ENCODE assay signal across 9 cellular contexts in the genomic region with DNA sequence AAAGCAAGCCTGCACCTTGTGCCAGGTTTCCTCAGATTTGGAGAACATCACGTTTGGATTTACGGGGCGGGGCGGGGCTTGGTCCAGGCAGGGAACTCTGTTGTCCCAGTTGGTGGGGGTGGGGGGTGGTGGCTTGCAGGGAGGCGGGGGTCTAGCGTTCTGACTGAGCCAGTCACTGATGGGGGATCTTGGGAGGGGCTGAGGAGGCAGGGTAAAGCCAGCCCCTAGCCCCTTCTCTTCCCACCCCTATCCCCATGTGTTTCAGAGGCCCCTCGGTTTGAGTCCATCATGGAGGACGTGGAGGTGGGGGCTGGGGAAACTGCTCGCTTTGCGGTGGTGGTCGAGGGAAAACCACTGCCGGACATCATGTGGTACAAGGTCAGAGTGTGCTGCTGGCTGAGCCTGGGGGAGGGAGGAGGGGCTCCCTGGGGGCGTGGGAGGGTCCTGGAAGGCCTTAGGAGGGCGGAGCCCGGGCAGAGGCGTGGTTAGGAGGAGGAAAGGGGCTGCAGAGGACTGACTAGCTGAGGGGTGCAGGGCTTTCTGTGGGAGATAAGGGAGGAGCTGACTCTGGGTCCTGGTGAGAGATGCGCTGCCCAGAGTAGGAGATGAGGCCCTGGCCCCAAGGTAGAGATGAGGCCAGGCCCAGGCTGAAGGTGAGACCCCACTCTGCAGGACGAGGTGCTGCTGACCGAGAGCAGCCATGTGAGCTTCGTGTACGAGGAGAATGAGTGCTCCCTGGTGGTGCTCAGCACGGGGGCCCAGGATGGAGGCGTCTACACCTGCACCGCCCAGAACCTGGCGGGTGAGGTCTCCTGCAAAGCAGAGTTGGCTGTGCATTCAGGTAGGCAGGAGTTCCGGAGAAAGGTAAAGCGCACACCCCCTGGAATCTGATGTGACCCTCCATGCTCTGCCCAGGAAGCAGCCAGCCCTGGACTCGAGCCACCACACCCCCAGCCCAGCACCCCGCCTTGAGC. TPM values are rescaled to one million over a fixed set of nuclear protein-coding genes. Genes with fewer than 3 reads are reported as not detected.
DNase-seq lines count a peak whose midpoint lies in the region; ATAC-seq and TF ChIP-seq lines count a peak whose summit lies in the region.
"Had no signal": no experiment of that assay in that cellular context is flagged by ENCODE, and none has a peak within 500 bp of the region (broad histone marks: within the 10 kb centered on the region; RNA-seq: fewer than 3 reads in every experiment).

No MANE protein-coding gene starts in this region.

- no peak for TF ChIP-seq EP300 in gastroesophageal sphincter (IDR thresholded peaks at IDR 0.05)

- no peak overlapping the region for H3K9ac ChIP-seq in rectal smooth muscle tissue (ENCODE audit: low read length)

- DNase-seq in NB4 (ENCODE audit: low read depth) (peak; percentile 37), GM20000 (ENCODE audit: low spot score) (no peak), hepatic stellate cell (ENCODE audit: low spot score) (no peak), dedifferentiated amniotic fluid mesenchymal stem cell (ENCODE audit: extremely low spot score) (no peak)

- H3K27ac ChIP-seq in gastroesophageal sphincter (peak overlapping the region; percentile 30 to 97 (median 74)), rectal smooth muscle tissue (ENCODE audit: low read depth, low read length) (peak overlapping the region; percentile 58)
- H3K27ac ChIP-seq: dorsolateral prefrontal cortex had no signal

- peaks cover 0 to 87% of the 10 kb centered on the region in 2 donors for H3K36me3 ChIP-seq in gastroesophageal sphincter
- peaks cover 21% of the 10 kb centered on the region for H3K36me3 ChIP-seq in rectal smooth muscle tissue (ENCODE audit: control insufficient read depth, insufficient read depth, low read length)

- peak; percentile 6 for ATAC-seq in gastroesophageal sphincter

- H3K27me3 ChIP-seq in gastroesophageal sphincter (no peaks in the 10 kb centered on the region), rectal smooth muscle tissue (ENCODE audit: control insufficient read depth, insufficient read depth, low read length) (peaks cover 2% of the 10 kb centered on the region)
- H3K27me3 ChIP-seq: dorsolateral prefrontal cortex had no signal

- peaks cover 0 to 52% (median 0%) of the 10 kb centered on the region in 3 donors for H3K4me1 ChIP-seq in gastroesophageal sphincter
- H3K4me1 ChIP-seq in rectal smooth muscle tissue (ENCODE audit: control insufficient read depth, insufficient read depth, low read length) = no peaks in the 10 kb centered on the region

- 20 to 23% methylated on average over 2 to 5 of the region's 29 CpGs for WGBS in gastroesophageal sphincter (ENCODE audit: low coverage in 1 of 2), 2 donors

- H3K9me3 ChIP-seq in gastroesophageal sphincter = no peaks in the 10 kb centered on the region

- no peak overlapping the region for H3K4me3 ChIP-seq in NB4 (ENCODE audit: low read depth, low read length)
- no peak overlapping the region for H3K4me3 ChIP-seq in gastroesophageal sphincter
- no peak overlapping the region for H3K4me3 ChIP-seq in rectal smooth muscle tissue (ENCODE audit: low read length)
- H3K4me3 ChIP-seq: dorsolateral prefrontal cortex had no signal

- TF ChIP-seq CTCF in NB4 (IDR thresholded peaks at IDR 0.05; ENCODE audit: low read depth, low read length) (no peak), gastroesophageal sphincter (IDR thresholded peaks at IDR 0.05) (no peak), GM20000 (IDR thresholded peaks at IDR 0.05; ENCODE audit: extremely low read depth, missing control alignments) (no peak)

- TF ChIP-seq POLR2A in NB4 (IDR thresholded peaks at IDR 0.05; ENCODE audit: extremely low read depth, insufficient read length) = no peak
- no peak for TF ChIP-seq POLR2A in gastroesophageal sphincter (IDR thresholded peaks at IDR 0.05)

RNA-seq across cellular contexts. Expression of a gene that starts 21.8 kb away (rescaled TPM):
- total RNA-seq in gastroesophageal sphincter = 10 to 100 TPM; 11.3 to 26.4 (median 14.2) TPM

RNA-seq across cellular contexts. Expression of a gene that starts 37.4 kb away (rescaled TPM):
- total RNA-seq in gastroesophageal sphincter = under 1 TPM in 1 of 4 donors, not detected in 3; 0.16 TPM
- total RNA-seq: Daoy, pulmonary artery endothelial cell had no signal

RNA-seq across cellular contexts. Expression of a gene that starts 42.2 kb away (rescaled TPM):
- 100 to 1,000 TPM in 3 of 4 donors, 10 to 100 TPM in 1; 90.2 to 307 (median 214) TPM for total RNA-seq in gastroesophageal sphincter

RNA-seq across cellular contexts. Expression of a gene that starts 58.7 kb away (rescaled TPM):
- total RNA-seq in gastroesophageal sphincter = over 10,000 TPM; 10,852 to 31,720 (median 15,007) TPM
- total RNA-seq: pulmonary artery endothelial cell had no signal
